ENCODE assay signal across 8 cellular contexts in the genomic region with DNA sequence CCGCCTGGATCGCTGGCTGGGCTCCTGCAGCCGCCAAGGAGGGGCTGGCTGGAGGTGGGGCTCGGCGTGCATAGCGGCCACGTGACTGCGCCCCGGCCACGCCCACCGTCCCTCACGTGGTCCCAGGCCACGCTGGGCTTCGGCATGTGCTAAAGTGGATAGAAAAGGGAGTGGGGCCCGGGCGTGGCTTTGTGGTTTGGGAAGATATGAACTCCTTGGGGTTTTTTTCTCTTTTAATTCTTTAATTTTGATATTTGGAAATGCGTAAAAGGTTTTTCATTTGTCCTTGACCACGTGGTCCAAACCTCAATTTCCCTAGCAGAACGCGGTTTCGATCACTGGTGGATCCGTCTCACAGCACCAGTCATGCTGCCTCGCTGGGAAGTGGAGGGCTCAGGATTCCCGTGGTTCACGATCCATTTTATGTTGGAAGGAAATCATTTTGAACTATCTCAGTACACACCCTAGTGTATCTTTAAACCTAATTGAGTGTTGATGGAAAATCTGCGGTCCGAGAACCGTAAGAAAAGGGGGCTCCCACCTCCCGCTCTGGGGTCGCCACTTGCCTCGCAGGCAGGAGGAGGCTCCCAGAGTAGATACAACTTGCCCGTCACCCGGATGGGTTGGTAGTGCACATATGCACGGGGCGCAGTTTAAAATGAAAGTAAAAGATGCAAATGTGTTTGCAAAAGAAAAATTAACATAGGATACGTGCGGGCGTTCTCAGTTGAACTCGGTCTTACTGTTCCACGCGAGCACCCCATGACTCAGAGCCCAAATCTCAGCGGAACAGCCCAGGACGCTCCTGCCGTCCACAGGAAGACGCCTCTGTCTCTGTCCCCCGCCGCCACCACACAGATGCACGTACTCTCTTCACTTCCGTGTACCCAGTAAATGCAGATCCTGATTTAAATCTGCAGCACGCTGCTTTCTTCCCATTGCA.
A peak's percentile ranks its signal among the peaks of the same experiment; 100 is the strongest.
DNase-seq lines count a peak whose midpoint lies in the region; ATAC-seq, FAIRE-seq and TF ChIP-seq lines count a peak whose summit lies in the region.

No MANE protein-coding gene starts in this region.

- no peak overlapping the region for H3K14ac ChIP-seq in neuronal stem cell (ENCODE audit: low read length)

- H3K4ac ChIP-seq in neuronal stem cell (ENCODE audit: low read length), result no peak overlapping the region

- H3K9me3 ChIP-seq in neuronal stem cell (replicated peaks in 1 of 2; ENCODE audit: control insufficient read depth in 2 of 2, insufficient read depth in 1 of 2, low read depth in 1 of 2, low read length in 2 of 2), result peaks cover 0 to 2% of the 10 kb centered on the region in 2 donors

- H4K91ac ChIP-seq in neuronal stem cell (ENCODE audit: low read depth, low read length, poor library complexity), result no peak overlapping the region

- H2BK15ac ChIP-seq in neuronal stem cell (ENCODE audit: low read length), result no peak overlapping the region

- no peaks in the 10 kb centered on the region for H3K36me3 ChIP-seq in neuronal stem cell (replicated peaks in 1 of 2; ENCODE audit: control insufficient read depth in 2 of 2, insufficient read depth in 2 of 2, low read length in 2 of 2)

- peaks cover 5 to 11% of the 10 kb centered on the region in 2 donors for H3K4me1 ChIP-seq in neuronal stem cell (ENCODE audit: control insufficient read depth in 2 of 2, insufficient read depth in 1 of 2, low read depth in 1 of 2, low read length in 2 of 2)

- H3K79me1 ChIP-seq in neuronal stem cell (ENCODE audit: low read depth, low read length), result peaks cover 6% of the 10 kb centered on the region

- H3K23ac ChIP-seq in neuronal stem cell (ENCODE audit: low read depth, low read length, poor library complexity), result peak overlapping the region; percentile 53

- no CpG with 5 or more reads among the region's 50 CpGs for WGBS in neuronal stem cell (ENCODE audit: extremely low coverage in 2 of 2, insufficient read length in 2 of 2, insufficient replicate concordance in 1 of 2), 2 donors

- no peak overlapping the region for H3K4me2 ChIP-seq in neuronal stem cell (ENCODE audit: insufficient read depth, low read length, poor library complexity, severe bottlenecking)

- H2BK12ac ChIP-seq in neuronal stem cell (ENCODE audit: low read length), result no peak overlapping the region

- H2BK120ac ChIP-seq in neuronal stem cell (ENCODE audit: low read depth, low read length), result no peak overlapping the region

- H3K9ac ChIP-seq in neuronal stem cell (ENCODE audit: low read depth, low read length, poor library complexity), result no peak overlapping the region

- H3K27me3 ChIP-seq in neuronal stem cell (ENCODE audit: control insufficient read depth in 3 of 3, insufficient read depth in 3 of 3, low read depth in 1 of 3, low read length in 3 of 3), result no peaks in the 10 kb centered on the region

- peak; percentile 92 for ATAC-seq in HG03439 (IDR thresholded peaks at IDR 0.05; ENCODE audit: unreplicated experiment)

- H4K8ac ChIP-seq in neuronal stem cell (ENCODE audit: low read depth, low read length), result no peak overlapping the region

- no peak overlapping the region for H2BK5ac ChIP-seq in neuronal stem cell (ENCODE audit: low read length)

- FAIRE-seq in GM19239 (lab: Jason Lieb, UNC), result no peak

- peak overlapping the region; percentile 46 to 55 for H3K4me3 ChIP-seq in neuronal stem cell (ENCODE audit: low read length in 2 of 2)

- DNase-seq in Ammon's horn (ENCODE audit: low spot score) (peak; percentile 83), GM19239 (ENCODE audit: insufficient read length, low spot score) (peak; percentile 40), activated T-helper 1 cell treated with Interleukin-2 at 50 U/mL for 16 hours (ENCODE audit: low read depth) (peak; percentile 56), fibroblast of peridontal ligament (ENCODE audit: extremely low read depth) (peak; percentile 76), neuronal stem cell (ENCODE audit: low spot score) (no peak)

- no peak overlapping the region for H2AK5ac ChIP-seq in neuronal stem cell (ENCODE audit: low read depth, low read length)

- H2AFZ ChIP-seq in neuronal stem cell (ENCODE audit: low read length), result peak overlapping the region; percentile 2

- no peak overlapping the region for H3K18ac ChIP-seq in neuronal stem cell (ENCODE audit: low read length)

- H3K27ac ChIP-seq in neuronal stem cell (replicated peaks; ENCODE audit: low read length), result no peak overlapping the region
- H3K27ac ChIP-seq in temporal lobe (ENCODE audit: low read depth, low read length), result peak overlapping the region; percentile 17

TF ChIP-seq in PFSK-1, 5 proteins besides CTCF, POLR2A, EP300 and RAD21:
- peak; percentile 91 for TF ChIP-seq FOXP2 (optimal IDR thresholded peaks at IDR 0.05; ENCODE audit: borderline replicate concordance, extremely low read depth, extremely low read length, insufficient read depth)
- TF ChIP-seq SIN3A (IDR thresholded peaks at IDR 0.05; ENCODE audit: borderline replicate concordance, insufficient read depth, low read length), result peak; percentile 93; the same call in 1 of the 2 replicates
- TF ChIP-seq POLR2AphosphoS5 (IDR thresholded peaks at IDR 0.05; ENCODE audit: low read depth, low read length), result peak; percentile 46
- TF ChIP-seq TAF1 (IDR thresholded peaks at IDR 0.05; ENCODE audit: borderline replicate concordance, insufficient read depth, low read length), result peak; percentile 67; the same call in 1 of the 2 replicates
- 0 out of 4 replicates have a peak, but pooled peaks of 1 of the 2 experiments have one; percentile 23 for TF ChIP-seq REST (IDR thresholded peaks at IDR 0.05; ENCODE audit: insufficient read depth in 1 of 2, low read depth in 2 of 2, low read length in 2 of 2)
